In the genomic region with DNA sequence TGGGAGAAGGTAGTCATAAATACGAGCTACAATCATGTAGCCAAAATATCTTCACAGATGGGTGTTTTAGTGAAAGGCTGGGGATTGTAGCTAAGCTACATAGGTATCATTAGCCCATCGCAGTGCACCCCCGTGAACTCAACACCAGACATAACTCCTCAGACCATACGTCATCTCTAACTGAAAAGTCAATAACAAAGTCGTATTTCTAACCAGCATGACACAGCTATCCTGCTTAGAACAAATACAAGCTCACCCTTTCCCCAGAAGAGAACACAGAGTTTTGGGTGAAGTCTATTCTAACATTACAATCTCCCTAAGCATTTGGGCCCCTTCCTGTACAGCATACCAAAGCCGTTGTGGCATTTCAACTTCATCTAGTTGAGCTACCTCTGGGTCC, we compare ENCODE assay signal across 1 cellular context.
A peak's percentile ranks its signal among the peaks of the same experiment; 100 is the strongest.
TF ChIP-seq lines count a peak whose summit lies in the region.

No MANE protein-coding gene starts in this region.

TF ChIP-seq in K562, 482 proteins besides CTCF, POLR2A, EP300 and RAD21 (continued from another document and continues in another):
- TF ChIP-seq, protein P1, sequence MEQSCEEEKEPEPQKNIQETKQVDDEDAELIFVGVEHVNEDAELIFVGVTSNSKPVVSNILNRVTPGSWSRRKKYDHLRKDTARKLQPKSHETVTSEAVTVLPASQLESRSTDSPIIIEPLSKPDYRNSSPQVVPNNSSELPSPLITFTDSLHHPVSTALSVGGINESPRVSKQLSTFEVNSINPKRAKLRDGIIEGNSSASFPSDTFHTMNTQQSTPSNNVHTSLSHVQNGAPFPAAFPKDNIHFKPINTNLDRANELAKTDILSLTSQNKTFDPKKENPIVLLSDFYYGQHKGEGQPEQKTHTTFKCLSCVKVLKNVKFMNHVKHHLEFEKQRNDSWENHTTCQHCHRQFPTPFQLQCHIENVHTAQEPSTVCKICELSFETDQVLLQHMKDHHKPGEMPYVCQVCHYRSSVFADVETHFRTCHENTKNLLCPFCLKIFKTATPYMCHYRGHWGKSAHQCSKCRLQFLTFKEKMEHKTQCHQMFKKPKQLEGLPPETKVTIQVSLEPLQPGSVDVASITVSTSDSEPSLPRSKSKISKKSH (CRISPR knock-in tag; IDR thresholded peaks at IDR 0.05) = no peak
- TF ChIP-seq, protein P2, sequence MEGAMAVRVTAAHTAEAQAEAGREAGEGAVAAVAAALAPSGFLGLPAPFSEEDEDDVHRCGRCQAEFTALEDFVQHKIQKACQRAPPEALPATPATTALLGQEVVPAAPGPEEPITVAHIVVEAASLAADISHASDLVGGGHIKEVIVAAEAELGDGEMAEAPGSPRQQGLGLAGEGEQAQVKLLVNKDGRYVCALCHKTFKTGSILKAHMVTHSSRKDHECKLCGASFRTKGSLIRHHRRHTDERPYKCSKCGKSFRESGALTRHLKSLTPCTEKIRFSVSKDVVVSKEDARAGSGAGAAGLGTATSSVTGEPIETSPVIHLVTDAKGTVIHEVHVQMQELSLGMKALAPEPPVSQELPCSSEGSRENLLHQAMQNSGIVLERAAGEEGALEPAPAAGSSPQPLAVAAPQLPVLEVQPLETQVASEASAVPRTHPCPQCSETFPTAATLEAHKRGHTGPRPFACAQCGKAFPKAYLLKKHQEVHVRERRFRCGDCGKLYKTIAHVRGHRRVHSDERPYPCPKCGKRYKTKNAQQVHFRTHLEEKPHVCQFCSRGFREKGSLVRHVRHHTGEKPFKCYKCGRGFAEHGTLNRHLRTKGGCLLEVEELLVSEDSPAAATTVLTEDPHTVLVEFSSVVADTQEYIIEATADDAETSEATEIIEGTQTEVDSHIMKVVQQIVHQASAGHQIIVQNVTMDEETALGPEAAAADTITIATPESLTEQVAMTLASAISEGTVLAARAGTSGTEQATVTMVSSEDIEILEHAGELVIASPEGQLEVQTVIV (CRISPR knock-in tag; IDR thresholded peaks at IDR 0.05; ENCODE audit: borderline replicate concordance) = no peak
- TF ChIP-seq CREB1 (IDR thresholded peaks at IDR 0.05) = no peak
- no peak for TF ChIP-seq CREB1 (CRISPR knock-in tag; IDR thresholded peaks at IDR 0.05)
- TF ChIP-seq BDP1 (IDR thresholded peaks at IDR 0.05; ENCODE audit: insufficient read depth, insufficient read length) = no peak
- TF ChIP-seq, protein P3, sequence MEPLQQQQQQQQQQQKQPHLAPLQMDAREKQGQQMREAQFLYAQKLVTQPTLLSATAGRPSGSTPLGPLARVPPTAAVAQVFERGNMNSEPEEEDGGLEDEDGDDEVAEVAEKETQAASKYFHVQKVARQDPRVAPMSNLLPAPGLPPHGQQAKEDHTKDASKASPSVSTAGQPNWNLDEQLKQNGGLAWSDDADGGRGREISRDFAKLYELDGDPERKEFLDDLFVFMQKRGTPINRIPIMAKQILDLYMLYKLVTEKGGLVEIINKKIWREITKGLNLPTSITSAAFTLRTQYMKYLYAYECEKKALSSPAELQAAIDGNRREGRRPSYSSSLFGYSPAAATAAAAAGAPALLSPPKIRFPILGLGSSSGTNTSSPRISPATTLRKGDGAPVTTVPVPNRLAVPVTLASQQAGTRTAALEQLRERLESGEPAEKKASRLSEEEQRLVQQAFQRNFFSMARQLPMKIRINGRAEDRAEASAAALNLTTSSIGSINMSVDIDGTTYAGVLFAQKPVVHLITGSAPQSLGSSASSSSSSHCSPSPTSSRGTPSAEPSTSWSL (CRISPR knock-in tag; IDR thresholded peaks at IDR 0.05; ENCODE audit: borderline replicate concordance) = no peak
- TF ChIP-seq BCL6 (CRISPR knock-in tag; IDR thresholded peaks at IDR 0.05) = no peak
- TF ChIP-seq SLC30A9 (CRISPR knock-in tag; IDR thresholded peaks at IDR 0.05) = no peak
- no peak for TF ChIP-seq HDAC1 (IDR thresholded peaks at IDR 0.05)
- TF ChIP-seq NCOR1 (IDR thresholded peaks at IDR 0.05) = no peak
- no peak for TF ChIP-seq ZNF347 (CRISPR knock-in tag; IDR thresholded peaks at IDR 0.05; ENCODE audit: low read depth)
- peak; percentile 21; the same call in 1 of the 2 replicates for TF ChIP-seq EHMT2 (IDR thresholded peaks at IDR 0.05)
- TF ChIP-seq SAP30 (IDR thresholded peaks at IDR 0.05; ENCODE audit: borderline replicate concordance, insufficient read depth, low read depth, low read length, poor library complexity, severe bottlenecking) = no peak
- TF ChIP-seq SMAD1 (IDR thresholded peaks at IDR 0.05; ENCODE audit: low read depth, low read length, partially characterized antibody) = no peak
- TF ChIP-seq MCM7 (IDR thresholded peaks at IDR 0.05) = no peak
- TF ChIP-seq, protein P4, sequence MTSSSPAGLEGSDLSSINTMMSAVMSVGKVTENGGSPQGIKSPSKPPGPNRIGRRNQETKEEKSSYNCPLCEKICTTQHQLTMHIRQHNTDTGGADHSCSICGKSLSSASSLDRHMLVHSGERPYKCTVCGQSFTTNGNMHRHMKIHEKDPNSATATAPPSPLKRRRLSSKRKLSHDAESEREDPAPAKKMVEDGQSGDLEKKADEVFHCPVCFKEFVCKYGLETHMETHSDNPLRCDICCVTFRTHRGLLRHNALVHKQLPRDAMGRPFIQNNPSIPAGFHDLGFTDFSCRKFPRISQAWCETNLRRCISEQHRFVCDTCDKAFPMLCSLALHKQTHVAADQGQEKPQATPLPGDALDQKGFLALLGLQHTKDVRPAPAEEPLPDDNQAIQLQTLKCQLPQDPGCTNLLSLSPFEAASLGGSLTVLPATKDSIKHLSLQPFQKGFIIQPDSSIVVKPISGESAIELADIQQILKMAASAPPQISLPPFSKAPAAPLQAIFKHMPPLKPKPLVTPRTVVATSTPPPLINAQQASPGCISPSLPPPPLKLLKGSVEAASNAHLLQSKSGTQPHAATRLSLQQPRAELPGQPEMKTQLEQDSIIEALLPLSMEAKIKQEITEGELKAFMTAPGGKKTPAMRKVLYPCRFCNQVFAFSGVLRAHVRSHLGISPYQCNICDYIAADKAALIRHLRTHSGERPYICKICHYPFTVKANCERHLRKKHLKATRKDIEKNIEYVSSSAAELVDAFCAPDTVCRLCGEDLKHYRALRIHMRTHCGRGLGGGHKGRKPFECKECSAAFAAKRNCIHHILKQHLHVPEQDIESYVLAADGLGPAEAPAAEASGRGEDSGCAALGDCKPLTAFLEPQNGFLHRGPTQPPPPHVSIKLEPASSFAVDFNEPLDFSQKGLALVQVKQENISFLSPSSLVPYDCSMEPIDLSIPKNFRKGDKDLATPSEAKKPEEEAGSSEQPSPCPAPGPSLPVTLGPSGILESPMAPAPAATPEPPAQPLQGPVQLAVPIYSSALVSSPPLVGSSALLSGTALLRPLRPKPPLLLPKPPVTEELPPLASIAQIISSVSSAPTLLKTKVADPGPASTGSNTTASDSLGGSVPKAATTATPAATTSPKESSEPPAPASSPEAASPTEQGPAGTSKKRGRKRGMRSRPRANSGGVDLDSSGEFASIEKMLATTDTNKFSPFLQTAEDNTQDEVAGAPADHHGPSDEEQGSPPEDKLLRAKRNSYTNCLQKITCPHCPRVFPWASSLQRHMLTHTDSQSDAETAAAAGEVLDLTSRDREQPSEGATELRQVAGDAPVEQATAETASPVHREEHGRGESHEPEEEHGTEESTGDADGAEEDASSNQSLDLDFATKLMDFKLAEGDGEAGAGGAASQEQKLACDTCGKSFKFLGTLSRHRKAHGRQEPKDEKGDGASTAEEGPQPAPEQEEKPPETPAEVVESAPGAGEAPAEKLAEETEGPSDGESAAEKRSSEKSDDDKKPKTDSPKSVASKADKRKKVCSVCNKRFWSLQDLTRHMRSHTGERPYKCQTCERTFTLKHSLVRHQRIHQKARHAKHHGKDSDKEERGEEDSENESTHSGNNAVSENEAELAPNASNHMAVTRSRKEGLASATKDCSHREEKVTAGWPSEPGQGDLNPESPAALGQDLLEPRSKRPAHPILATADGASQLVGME (CRISPR knock-in tag; IDR thresholded peaks at IDR 0.05) = no peak
- TF ChIP-seq HCFC1 (IDR thresholded peaks at IDR 0.05; ENCODE audit: low read depth, low read length) = no peak
- peak; percentile 54; the same call in 1 of the 2 replicates for TF ChIP-seq ZNF766 (CRISPR knock-in tag; conservative IDR thresholded peaks at IDR 0.05)
- TF ChIP-seq FOXA3 (CRISPR knock-in tag; conservative IDR thresholded peaks at IDR 0.05 in 1 of 2, IDR thresholded peaks at IDR 0.05 in 1 of 2) = peak; percentile 25 to 91; a peak in 2 of 4 replicates
- peak; percentile 65; the same call in 1 of the 2 replicates for TF ChIP-seq ATF7 (IDR thresholded peaks at IDR 0.05)
- TF ChIP-seq, protein P5, sequence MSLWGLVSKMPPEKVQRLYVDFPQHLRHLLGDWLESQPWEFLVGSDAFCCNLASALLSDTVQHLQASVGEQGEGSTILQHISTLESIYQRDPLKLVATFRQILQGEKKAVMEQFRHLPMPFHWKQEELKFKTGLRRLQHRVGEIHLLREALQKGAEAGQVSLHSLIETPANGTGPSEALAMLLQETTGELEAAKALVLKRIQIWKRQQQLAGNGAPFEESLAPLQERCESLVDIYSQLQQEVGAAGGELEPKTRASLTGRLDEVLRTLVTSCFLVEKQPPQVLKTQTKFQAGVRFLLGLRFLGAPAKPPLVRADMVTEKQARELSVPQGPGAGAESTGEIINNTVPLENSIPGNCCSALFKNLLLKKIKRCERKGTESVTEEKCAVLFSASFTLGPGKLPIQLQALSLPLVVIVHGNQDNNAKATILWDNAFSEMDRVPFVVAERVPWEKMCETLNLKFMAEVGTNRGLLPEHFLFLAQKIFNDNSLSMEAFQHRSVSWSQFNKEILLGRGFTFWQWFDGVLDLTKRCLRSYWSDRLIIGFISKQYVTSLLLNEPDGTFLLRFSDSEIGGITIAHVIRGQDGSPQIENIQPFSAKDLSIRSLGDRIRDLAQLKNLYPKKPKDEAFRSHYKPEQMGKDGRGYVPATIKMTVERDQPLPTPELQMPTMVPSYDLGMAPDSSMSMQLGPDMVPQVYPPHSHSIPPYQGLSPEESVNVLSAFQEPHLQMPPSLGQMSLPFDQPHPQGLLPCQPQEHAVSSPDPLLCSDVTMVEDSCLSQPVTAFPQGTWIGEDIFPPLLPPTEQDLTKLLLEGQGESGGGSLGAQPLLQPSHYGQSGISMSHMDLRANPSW (CRISPR knock-in tag; IDR thresholded peaks at IDR 0.05) = no peak
- TF ChIP-seq ZNF384 (IDR thresholded peaks at IDR 0.05; ENCODE audit: low read depth, low read length) = no peak
- no peak for TF ChIP-seq RCOR1 (IDR thresholded peaks at IDR 0.05; ENCODE audit: borderline replicate concordance in 1 of 2, low read depth in 2 of 2, low read length in 2 of 2)
- TF ChIP-seq, protein P6, sequence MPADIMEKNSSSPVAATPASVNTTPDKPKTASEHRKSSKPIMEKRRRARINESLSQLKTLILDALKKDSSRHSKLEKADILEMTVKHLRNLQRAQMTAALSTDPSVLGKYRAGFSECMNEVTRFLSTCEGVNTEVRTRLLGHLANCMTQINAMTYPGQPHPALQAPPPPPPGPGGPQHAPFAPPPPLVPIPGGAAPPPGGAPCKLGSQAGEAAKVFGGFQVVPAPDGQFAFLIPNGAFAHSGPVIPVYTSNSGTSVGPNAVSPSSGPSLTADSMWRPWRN (IDR thresholded peaks at IDR 0.05; ENCODE audit: low read depth) = no peak
- TF ChIP-seq, protein P7, sequence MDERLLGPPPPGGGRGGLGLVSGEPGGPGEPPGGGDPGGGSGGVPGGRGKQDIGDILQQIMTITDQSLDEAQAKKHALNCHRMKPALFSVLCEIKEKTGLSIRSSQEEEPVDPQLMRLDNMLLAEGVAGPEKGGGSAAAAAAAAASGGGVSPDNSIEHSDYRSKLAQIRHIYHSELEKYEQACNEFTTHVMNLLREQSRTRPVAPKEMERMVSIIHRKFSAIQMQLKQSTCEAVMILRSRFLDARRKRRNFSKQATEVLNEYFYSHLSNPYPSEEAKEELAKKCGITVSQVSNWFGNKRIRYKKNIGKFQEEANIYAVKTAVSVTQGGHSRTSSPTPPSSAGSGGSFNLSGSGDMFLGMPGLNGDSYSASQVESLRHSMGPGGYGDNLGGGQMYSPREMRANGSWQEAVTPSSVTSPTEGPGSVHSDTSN (CRISPR knock-in tag; IDR thresholded peaks at IDR 0.05; ENCODE audit: low read depth) = no peak
- TF ChIP-seq, protein P7 (tag; conservative IDR thresholded peaks at IDR 0.05; ENCODE audit: low read depth) = peak; percentile 73
- no peak for TF ChIP-seq LARP7 (IDR thresholded peaks at IDR 0.05)
- TF ChIP-seq, protein P8, sequence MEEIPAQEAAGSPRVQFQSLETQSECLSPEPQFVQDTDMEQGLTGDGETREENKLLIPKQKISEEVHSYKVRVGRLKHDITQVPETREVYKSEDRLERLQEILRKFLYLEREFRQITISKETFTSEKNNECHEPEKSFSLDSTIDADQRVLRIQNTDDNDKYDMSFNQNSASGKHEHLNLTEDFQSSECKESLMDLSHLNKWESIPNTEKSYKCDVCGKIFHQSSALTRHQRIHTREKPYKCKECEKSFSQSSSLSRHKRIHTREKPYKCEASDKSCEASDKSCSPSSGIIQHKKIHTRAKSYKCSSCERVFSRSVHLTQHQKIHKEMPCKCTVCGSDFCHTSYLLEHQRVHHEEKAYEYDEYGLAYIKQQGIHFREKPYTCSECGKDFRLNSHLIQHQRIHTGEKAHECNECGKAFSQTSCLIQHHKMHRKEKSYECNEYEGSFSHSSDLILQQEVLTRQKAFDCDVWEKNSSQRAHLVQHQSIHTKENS (CRISPR knock-in tag; IDR thresholded peaks at IDR 0.05) = no peak
- TF ChIP-seq, protein P9, sequence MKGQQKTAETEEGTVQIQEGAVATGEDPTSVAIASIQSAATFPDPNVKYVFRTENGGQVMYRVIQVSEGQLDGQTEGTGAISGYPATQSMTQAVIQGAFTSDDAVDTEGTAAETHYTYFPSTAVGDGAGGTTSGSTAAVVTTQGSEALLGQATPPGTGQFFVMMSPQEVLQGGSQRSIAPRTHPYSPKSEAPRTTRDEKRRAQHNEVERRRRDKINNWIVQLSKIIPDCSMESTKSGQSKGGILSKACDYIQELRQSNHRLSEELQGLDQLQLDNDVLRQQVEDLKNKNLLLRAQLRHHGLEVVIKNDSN (CRISPR knock-in tag; IDR thresholded peaks at IDR 0.05) = no peak
- TF ChIP-seq ZNF184 (CRISPR knock-in tag; IDR thresholded peaks at IDR 0.05) = no peak
- TF ChIP-seq DACH1 (IDR thresholded peaks at IDR 0.05; ENCODE audit: partially characterized antibody) = no peak
